In genomic region chr15:50363612-50364011, GRCh38 we compare ENCODE assay signal across 1 cellular context.
A peak's percentile ranks its signal among the peaks of the same experiment; 100 is the strongest.
TF ChIP-seq lines count a peak whose summit lies in the region.

No MANE protein-coding gene starts in this region.

TF ChIP-seq in HepG2, 621 proteins besides CTCF, POLR2A, EP300 and RAD21:
- TF ChIP-seq ZBTB3 (CRISPR knock-in tag; IDR thresholded peaks at IDR 0.05; ENCODE audit: borderline replicate concordance, low read depth) (peak; percentile 91; the same call in 1 of the 2 replicates), DR1 (CRISPR knock-in tag; IDR thresholded peaks at IDR 0.05) (no peak), ERF (CRISPR knock-in tag; IDR thresholded peaks at IDR 0.05) (no peak), KAT7 (CRISPR knock-in tag; IDR thresholded peaks at IDR 0.05; ENCODE audit: borderline replicate concordance) (no peak)
